Comparison of ENCODE assay signal across 13 cellular contexts in the genomic region with DNA sequence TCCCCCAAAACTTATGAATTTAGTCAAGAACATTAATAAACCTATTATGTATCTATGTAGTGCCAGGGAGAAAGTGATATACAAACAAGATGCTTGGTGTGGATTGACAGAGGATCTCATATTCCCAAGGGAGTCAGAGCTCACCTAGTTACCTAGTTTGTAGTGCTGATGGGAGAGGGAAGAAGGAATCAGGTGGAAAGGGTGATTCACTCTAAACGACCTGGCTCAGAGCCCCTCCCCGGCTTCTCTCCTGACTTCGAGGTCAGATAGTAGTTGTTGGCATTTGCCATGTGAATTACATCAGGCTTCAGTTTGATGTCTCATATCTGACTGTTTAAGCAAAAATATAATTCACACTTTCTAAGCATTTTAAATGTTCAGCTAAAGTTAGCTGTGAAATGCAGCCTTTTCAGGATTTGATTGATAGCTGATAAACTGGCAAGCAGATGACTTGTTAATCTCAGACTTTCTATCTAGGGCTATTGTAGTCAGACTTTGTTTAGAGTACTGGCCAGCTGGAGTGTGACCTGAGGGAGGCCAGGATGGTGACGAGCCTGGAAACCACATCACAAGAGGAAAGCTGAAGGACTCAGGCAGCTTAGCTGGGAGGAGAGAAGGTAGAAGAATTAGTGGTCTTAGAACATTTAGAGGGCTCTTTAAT.
DNase-seq lines count a peak whose midpoint lies in the region; ATAC-seq and TF ChIP-seq lines count a peak whose summit lies in the region.
"Had no signal": no experiment of that assay in that cellular context is flagged by ENCODE, and none has a peak within 500 bp of the region (broad histone marks: within the 10 kb centered on the region; RNA-seq: fewer than 3 reads in every experiment).

No MANE protein-coding gene starts in this region.

- H3K4me3 Mint-ChIP-seq in CD4-positive, alpha-beta T cell: no peak overlapping the region

- no peaks in the 10 kb centered on the region for H3K27me3 Mint-ChIP-seq in CD4-positive, alpha-beta T cell

- in situ Hi-C loops in astrocyte of the cerebellum (cut with HindIII; ENCODE audit: low sequenced_read_pairs): no loop called here

- H3K27ac Mint-ChIP-seq in CD4-positive, alpha-beta T cell: peak overlapping the region; percentile 6

- H3K4me3 ChIP-seq in astrocyte of the cerebellum (ENCODE audit: low read depth, low read length) (no peak overlapping the region), left lung (no peak overlapping the region)
- H3K4me3 ChIP-seq: left ventricle myocardium inferior, testis had no signal

- no peak for TF ChIP-seq CTCF in CD4-positive, alpha-beta T cell (IDR thresholded peaks at IDR 0.05)
- TF ChIP-seq CTCF in astrocyte of the cerebellum (IDR thresholded peaks at IDR 0.05; ENCODE audit: low read depth, low read length, missing control alignments): no peak
- TF ChIP-seq CTCF in left lung (IDR thresholded peaks at IDR 0.05): no peak

- DNase-seq in CD4-positive, alpha-beta T cell: no peak
- DNase-seq in LHCN-M2 (ENCODE audit: low read depth): peak; percentile 2
- peak; percentile 9 for DNase-seq in astrocyte of the cerebellum (ENCODE audit: low read depth)
- no peak for DNase-seq in left lung
- no peak for DNase-seq in putamen (ENCODE audit: low spot score)
- DNase-seq in activated T-cell treated with anti-CD3 and anti-CD28 coated beads, Interleukin-2, amount 50 U/mL, for 48 hours: no peak
- no peak for DNase-seq in COLO668 (lab: John Stamatoyannopoulos, UW; ENCODE audit: unreplicated experiment)
- DNase-seq: C1 segment of cervical spinal cord, left ventricle myocardium inferior, NCI-H1092, NCI-H748 treated with DMSO at 0.1 percent for 48 hours, testis had no signal

- H3K9me3 ChIP-seq in CD4-positive, alpha-beta T cell (ENCODE audit: control insufficient read depth, low read length): no peaks in the 10 kb centered on the region
- H3K9me3 ChIP-seq in left lung: no peaks in the 10 kb centered on the region
- H3K9me3 ChIP-seq: left ventricle myocardium inferior, testis had no signal

- H3K4me1 ChIP-seq in left lung: peaks cover 0 to 4% of the 10 kb centered on the region in 2 donors
- H3K4me1 ChIP-seq: left ventricle myocardium inferior, testis had no signal

- ATAC-seq in CD4-positive, alpha-beta T cell (ENCODE audit: poor library complexity): no peak
- ATAC-seq in left lung (peak; percentile 49), GM18858 (IDR thresholded peaks at IDR 0.05; ENCODE audit: unreplicated experiment) (no peak)

- no peaks in the 10 kb centered on the region for H3K9me3 Mint-ChIP-seq in CD4-positive, alpha-beta T cell

- H3K4me1 Mint-ChIP-seq in CD4-positive, alpha-beta T cell (ENCODE audit: low read depth): peaks cover 46% of the 10 kb centered on the region

- no peaks in the 10 kb centered on the region for H3K27me3 ChIP-seq in CD4-positive, alpha-beta T cell (ENCODE audit: control insufficient read depth, insufficient read depth, low read length)
- H3K27me3 ChIP-seq in left lung: no peaks in the 10 kb centered on the region
- H3K27me3 ChIP-seq: testis had no signal

- intact Hi-C loops in CD4-positive, alpha-beta T cell (cut with DNase I, micrococcal nuclease): loop anchor here in 1 of 2 experiments (10.0 kb wide), 1 partner anchor 54 kb away; no protein-coding TSS in a partner anchor
- intact Hi-C loops in left lung (cut with DNase I): no loop called here

- POLR2A ChIA-PET in CD4-positive, alpha-beta T cell (lab: Charles Lee): interaction anchor here (1.3 kb wide), 1 partner anchor 23 kb away, joined by 4 read pairs; no protein-coding TSS in a partner anchor

- CTCF ChIA-PET in CD4-positive, alpha-beta T cell (lab: Charles Lee): no interaction called here

- no peak overlapping the region for H3K27ac ChIP-seq in CD4-positive, alpha-beta T cell (ENCODE audit: low read depth, low read length)
- H3K27ac ChIP-seq in left lung: no peak overlapping the region
- H3K27ac ChIP-seq: left ventricle myocardium inferior, testis had no signal

- H3K36me3 Mint-ChIP-seq in CD4-positive, alpha-beta T cell (ENCODE audit: low read depth): peaks cover 67% of the 10 kb centered on the region

- no peaks in the 10 kb centered on the region for H3K36me3 ChIP-seq in left lung
- H3K36me3 ChIP-seq: left ventricle myocardium inferior had no signal

Comparison
In these comparisons a context has a peak if more than half of its experiments do, and no peak if none do; other contexts are left out.
1. DNase-seq: peak in LHCN-M2 (single experiment) and astrocyte of the cerebellum (single experiment); none in CD4-positive, alpha-beta T cell (0 of 10), left lung (0 of 2), putamen (single experiment), activated T-cell treated with anti-CD3 and anti-CD28 coated beads, Interleukin-2, amount 50 U/mL, for 48 hours (0 of 2) and COLO668 (single experiment).